11 cellular contexts compared by ENCODE assay signal in genomic region chr13:101624981-101625380, GRCh38.
A peak's percentile ranks its signal among the peaks of the same experiment; 100 is the strongest.
DNase-seq lines count a peak whose midpoint lies in the region; ATAC-seq, FAIRE-seq and TF ChIP-seq lines count a peak whose summit lies in the region.
"Had no signal": no experiment of that assay in that cellular context is flagged by ENCODE, and none has a peak within 500 bp of the region (broad histone marks: within the 10 kb centered on the region; RNA-seq: fewer than 3 reads in every experiment).

No MANE protein-coding gene starts in this region.

- H3K4me1 Mint-ChIP-seq in activated T-cell treated with anti-CD3 and anti-CD28 coated beads, Interleukin-2, amount 50 U/mL, for 4 hours (ENCODE audit: low read depth): peaks cover 46% of the 10 kb centered on the region
- peaks cover 51% of the 10 kb centered on the region for H3K4me1 Mint-ChIP-seq in activated T-cell treated with anti-CD3 and anti-CD28 coated beads, Interleukin-2, amount 50 U/mL, for 24 hours (ENCODE audit: low read depth)

- no peaks in the 10 kb centered on the region for H3K36me3 Mint-ChIP-seq in activated T-cell treated with anti-CD3 and anti-CD28 coated beads, Interleukin-2, amount 50 U/mL, for 4 hours (ENCODE audit: insufficient read depth)
- no peaks in the 10 kb centered on the region for H3K36me3 Mint-ChIP-seq in activated T-cell treated with anti-CD3 and anti-CD28 coated beads, Interleukin-2, amount 50 U/mL, for 24 hours (ENCODE audit: low read depth)

- H3K27me3 ChIP-seq in ascending aorta (no peaks in the 10 kb centered on the region), thoracic aorta (replicated peaks; ENCODE audit: insufficient read depth) (no peaks in the 10 kb centered on the region)

- no peak overlapping the region for H3K4me3 Mint-ChIP-seq in activated T-cell treated with anti-CD3 and anti-CD28 coated beads, Interleukin-2, amount 50 U/mL, for 4 hours
- no peak overlapping the region for H3K4me3 Mint-ChIP-seq in activated T-cell treated with anti-CD3 and anti-CD28 coated beads, Interleukin-2, amount 50 U/mL, for 24 hours

- peak; percentile 13 to 20 for ATAC-seq in activated T-cell treated with anti-CD3 and anti-CD28 coated beads, Interleukin-2, amount 50 U/mL, for 4 hours
- ATAC-seq in thoracic aorta (ENCODE audit: insufficient number of reproducible peaks, low FRiP score, low read depth) (no peak), HG02763 (IDR thresholded peaks at IDR 0.05; ENCODE audit: unreplicated experiment) (no peak)

- no peak for TF ChIP-seq CTCF in ascending aorta (IDR thresholded peaks at IDR 0.05)
- no peak for TF ChIP-seq CTCF in thoracic aorta (IDR thresholded peaks at IDR 0.05)

- H3K27ac ChIP-seq in ascending aorta (peak overlapping the region; percentile 70 to 82), thoracic aorta (peak overlapping the region; percentile 70 to 81)

- H3K9me3 ChIP-seq in ascending aorta: no peaks in the 10 kb centered on the region
- no peaks in the 10 kb centered on the region for H3K9me3 ChIP-seq in thoracic aorta

- peak overlapping the region in 1 of 2 donors; percentile 48 for H3K4me3 ChIP-seq in ascending aorta
- peak overlapping the region; percentile 20 for H3K4me3 ChIP-seq in thoracic aorta

- H3K27me3 Mint-ChIP-seq in activated T-cell treated with anti-CD3 and anti-CD28 coated beads, Interleukin-2, amount 50 U/mL, for 4 hours (ENCODE audit: low read depth): no peaks in the 10 kb centered on the region
- H3K27me3 Mint-ChIP-seq in activated T-cell treated with anti-CD3 and anti-CD28 coated beads, Interleukin-2, amount 50 U/mL, for 24 hours: no peaks in the 10 kb centered on the region

- H3K9me3 Mint-ChIP-seq in activated T-cell treated with anti-CD3 and anti-CD28 coated beads, Interleukin-2, amount 50 U/mL, for 4 hours: no peaks in the 10 kb centered on the region
- no peaks in the 10 kb centered on the region for H3K9me3 Mint-ChIP-seq in activated T-cell treated with anti-CD3 and anti-CD28 coated beads, Interleukin-2, amount 50 U/mL, for 24 hours

- intact Hi-C loops in ascending aorta (cut with DNase I): loop anchor here (5.0 kb wide), 1 partner anchor 108 kb away; no protein-coding TSS in a partner anchor

- H3K27ac Mint-ChIP-seq in activated T-cell treated with anti-CD3 and anti-CD28 coated beads, Interleukin-2, amount 50 U/mL, for 24 hours: no peak overlapping the region

- H3K4me1 ChIP-seq in ascending aorta (peaks cover 4 to 22% of the 10 kb centered on the region in 2 donors), thoracic aorta (ENCODE audit: control insufficient read depth in 1 of 2, low read depth in 2 of 2) (peaks cover 16 to 47% of the 10 kb centered on the region in 2 donors)

- H3K36me3 ChIP-seq in ascending aorta: no peaks in the 10 kb centered on the region
- no peaks in the 10 kb centered on the region for H3K36me3 ChIP-seq in thoracic aorta

- DNase-seq in activated T-cell treated with anti-CD3 and anti-CD28 coated beads, Interleukin-2, amount 50 U/mL, for 4 hours: no peak
- DNase-seq in activated T-cell treated with anti-CD3 and anti-CD28 coated beads, Interleukin-2, amount 50 U/mL, for 24 hours: no peak
- DNase-seq in NCI-H146 (lab: John Stamatoyannopoulos, UW): peak; percentile 85
- no peak for DNase-seq in ascending aorta (ENCODE audit: low spot score in 2 of 2)
- DNase-seq in thoracic aorta (ENCODE audit: low spot score): no peak
- DNase-seq in A172 (ENCODE audit: low spot score): no peak
- DNase-seq in H54 (ENCODE audit: insufficient read length, low spot score): no peak
- DNase-seq: AML-193; stimulated activated CD4-positive, alpha-beta T cell treated with anti-CD3 and anti-CD28 coated beads, Interleukin-12 subunit alpha, Interleukin-12 subunit beta, amount 100 ng/mL, for 4 hours; T1000 had no signal

- TF ChIP-seq POLR2A in H54 (IDR thresholded peaks at IDR 0.05; ENCODE audit: low read depth, low read length): no peak

- no peak for FAIRE-seq in H54 (lab: Jason Lieb, UNC)

Comparison
In these comparisons a context has a peak if more than half of its experiments do, and no peak if none do; other contexts are left out.
1. ATAC-seq: peak in activated T-cell treated with anti-CD3 and anti-CD28 coated beads, Interleukin-2, amount 50 U/mL, for 4 hours (2 of 2); none in thoracic aorta (single experiment) and HG02763 (single experiment).